ENCODE assay signal across 10 cellular contexts in the genomic region with DNA sequence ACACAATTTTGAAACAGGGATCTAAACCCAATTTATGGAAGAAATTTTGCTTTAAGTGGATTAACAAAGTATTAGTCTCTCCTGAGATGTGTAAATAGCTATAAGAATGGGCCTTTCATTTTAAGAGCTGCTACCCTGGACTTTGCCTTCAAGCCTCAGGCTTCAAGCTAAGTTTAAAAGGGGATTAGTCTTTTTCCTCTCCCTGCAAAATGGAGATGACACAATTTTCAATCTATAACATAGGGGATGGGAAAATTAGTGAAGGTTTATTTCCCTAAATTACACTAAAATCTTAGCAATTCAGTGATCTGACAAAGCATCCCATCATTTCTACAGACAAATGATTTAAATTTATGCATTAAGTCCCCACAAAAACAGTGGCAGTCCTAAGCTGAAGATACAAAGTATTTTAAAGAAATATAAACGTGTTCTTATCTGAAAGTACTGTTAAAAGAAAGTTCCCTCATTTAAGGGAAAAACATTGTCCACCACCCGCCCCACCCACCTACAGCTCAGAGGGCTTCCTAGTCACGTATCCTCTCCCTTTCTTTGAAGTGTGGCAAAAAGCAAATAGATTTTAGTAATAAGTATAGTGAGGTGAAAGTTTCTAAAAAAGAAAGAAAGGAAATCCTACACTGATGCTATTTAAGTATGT. TPM values are rescaled to one million over a fixed set of nuclear protein-coding genes. Genes with fewer than 3 reads are reported as not detected.
DNase-seq lines count a peak whose midpoint lies in the region; ATAC-seq and TF ChIP-seq lines count a peak whose summit lies in the region.
"Had no signal": no experiment of that assay in that cellular context is flagged by ENCODE, and none has a peak within 500 bp of the region (broad histone marks: within the 10 kb centered on the region; RNA-seq: fewer than 3 reads in every experiment).

No MANE protein-coding gene starts in this region.

- TF ChIP-seq POLR2A in gastroesophageal sphincter (IDR thresholded peaks at IDR 0.05) = no peak

- H3K36me3 ChIP-seq in CD8-positive, alpha-beta memory T cell (ENCODE audit: insufficient read depth, low read length) = no peaks in the 10 kb centered on the region
- H3K36me3 ChIP-seq in HUES48 (ENCODE audit: control insufficient read depth, insufficient read depth, low read length) (no peaks in the 10 kb centered on the region), gastroesophageal sphincter (no peaks in the 10 kb centered on the region)

- TF ChIP-seq CTCF in mesothelial cell of epicardium (IDR thresholded peaks at IDR 0.05; ENCODE audit: unreplicated experiment) (no peak), gastroesophageal sphincter (IDR thresholded peaks at IDR 0.05) (no peak)

- peak overlapping the region in 3 of 7 donors; percentile 9 to 77 (median 31) for H3K4me3 Mint-ChIP-seq in CD8-positive, alpha-beta memory T cell
- H3K4me3 Mint-ChIP-seq in dendritic cell treated with granulocyte-macrophage colony-stimulating factor and Interleukin-4, amounts not matched to agents 40 ng/mL and 50 ng/mL, for 4 days = peak overlapping the region; percentile 17
- H3K4me3 Mint-ChIP-seq in mesothelial cell of epicardium = no peak overlapping the region

- no peak overlapping the region for H3K9ac ChIP-seq in HUES48 (ENCODE audit: low read depth, low read length)
- H3K9ac ChIP-seq: KMS-11 had no signal

- no peaks in the 10 kb centered on the region for H3K9me3 ChIP-seq in CD8-positive, alpha-beta memory T cell (ENCODE audit: low read length)
- H3K9me3 ChIP-seq in HUES48 (ENCODE audit: control insufficient read depth, insufficient read depth, low read length) (no peaks in the 10 kb centered on the region), gastroesophageal sphincter (no peaks in the 10 kb centered on the region)

- peaks cover 5% of the 10 kb centered on the region for H3K4me1 ChIP-seq in CD8-positive, alpha-beta memory T cell (ENCODE audit: insufficient read depth, low read length)
- H3K4me1 ChIP-seq in HUES48 (ENCODE audit: control insufficient read depth, insufficient read depth, low read length) (peaks cover 15% of the 10 kb centered on the region), gastroesophageal sphincter (no peaks in the 10 kb centered on the region)

- no peak overlapping the region for H3K4me3 ChIP-seq in CD8-positive, alpha-beta memory T cell (ENCODE audit: low read length)
- H3K4me3 ChIP-seq in HUES48 (ENCODE audit: low read depth, low read length) = no peak overlapping the region
- no peak overlapping the region for H3K4me3 ChIP-seq in gastroesophageal sphincter

- no peaks in the 10 kb centered on the region for H3K9me3 Mint-ChIP-seq in CD8-positive, alpha-beta memory T cell
- no peaks in the 10 kb centered on the region for H3K9me3 Mint-ChIP-seq in dendritic cell treated with granulocyte-macrophage colony-stimulating factor and Interleukin-4, amounts not matched to agents 40 ng/mL and 50 ng/mL, for 4 days
- peaks cover 4% of the 10 kb centered on the region for H3K9me3 Mint-ChIP-seq in mesothelial cell of epicardium

- no peaks in the 10 kb centered on the region for H3K27me3 ChIP-seq in CD8-positive, alpha-beta memory T cell (ENCODE audit: insufficient read depth, low read length, poor library complexity, severe bottlenecking)
- no peaks in the 10 kb centered on the region for H3K27me3 ChIP-seq in HUES48 (ENCODE audit: control insufficient read depth, insufficient read depth, low read length)
- H3K27me3 ChIP-seq in gastroesophageal sphincter = no peaks in the 10 kb centered on the region

- no peak for TF ChIP-seq EP300 in gastroesophageal sphincter (IDR thresholded peaks at IDR 0.05)

- H3K27ac Mint-ChIP-seq in CD8-positive, alpha-beta memory T cell = peak overlapping the region in 5 of 8 donors; percentile 43 to 66 (median 57)
- peak overlapping the region; percentile 50 for H3K27ac Mint-ChIP-seq in dendritic cell treated with granulocyte-macrophage colony-stimulating factor and Interleukin-4, amounts not matched to agents 40 ng/mL and 50 ng/mL, for 4 days
- H3K27ac Mint-ChIP-seq in mesothelial cell of epicardium = no peak overlapping the region

- no peak for DNase-seq in CD8-positive, alpha-beta memory T cell
- no peak for DNase-seq in mesothelial cell of epicardium (ENCODE audit: low spot score in 2 of 2, unreplicated experiment in 2 of 2)
- DNase-seq in amniotic stem cell (lab: John Stamatoyannopoulos, UW) = no peak
- DNase-seq in EL = no peak
- DNase-seq: DMS79 had no signal

- H3K27ac ChIP-seq in CD8-positive, alpha-beta memory T cell (ENCODE audit: low read depth, low read length) = peak overlapping the region; percentile 40
- peak overlapping the region; percentile 12 for H3K27ac ChIP-seq in HUES48 (ENCODE audit: low read depth, low read length)
- no peak overlapping the region for H3K27ac ChIP-seq in gastroesophageal sphincter
- H3K27ac ChIP-seq: KMS-11 had no signal

- ATAC-seq in GM21447 (IDR thresholded peaks at IDR 0.05; ENCODE audit: unreplicated experiment) (peak; percentile 85), gastroesophageal sphincter (no peak)

- peaks cover 0 to 6% (median 0%) of the 10 kb centered on the region in 3 donors for H3K36me3 Mint-ChIP-seq in CD8-positive, alpha-beta memory T cell
- peaks cover 69% of the 10 kb centered on the region for H3K36me3 Mint-ChIP-seq in dendritic cell treated with granulocyte-macrophage colony-stimulating factor and Interleukin-4, amounts not matched to agents 40 ng/mL and 50 ng/mL, for 4 days (ENCODE audit: low read depth)
- peaks cover 2% of the 10 kb centered on the region for H3K36me3 Mint-ChIP-seq in mesothelial cell of epicardium

- H3K27me3 Mint-ChIP-seq in CD8-positive, alpha-beta memory T cell = no peaks in the 10 kb centered on the region
- no peaks in the 10 kb centered on the region for H3K27me3 Mint-ChIP-seq in dendritic cell treated with granulocyte-macrophage colony-stimulating factor and Interleukin-4, amounts not matched to agents 40 ng/mL and 50 ng/mL, for 4 days
- no peaks in the 10 kb centered on the region for H3K27me3 Mint-ChIP-seq in mesothelial cell of epicardium (ENCODE audit: low read depth)

- WGBS in gastroesophageal sphincter (ENCODE audit: low coverage in 1 of 2), 2 donors = 47 to 64% methylated on average over 2 to 3 of the region's 3 CpGs

- POLR2A ChIA-PET in CD8-positive, alpha-beta memory T cell (lab: Charles Lee) = no interaction called here

- peaks cover 46 to 67% (median 52%) of the 10 kb centered on the region in 3 donors for H3K4me1 Mint-ChIP-seq in CD8-positive, alpha-beta memory T cell
- H3K4me1 Mint-ChIP-seq in dendritic cell treated with granulocyte-macrophage colony-stimulating factor and Interleukin-4, amounts not matched to agents 40 ng/mL and 50 ng/mL, for 4 days (ENCODE audit: low read depth) = peaks cover 70% of the 10 kb centered on the region
- H3K4me1 Mint-ChIP-seq in mesothelial cell of epicardium = peaks cover 11% of the 10 kb centered on the region

- intact Hi-C loops in dendritic cell treated with granulocyte-macrophage colony-stimulating factor and Interleukin-4, amounts not matched to agents 40 ng/mL and 50 ng/mL, for 4 days (cut with micrococcal nuclease) = no loop called here

- CTCF ChIA-PET in CD8-positive, alpha-beta memory T cell (lab: Charles Lee) = interaction anchor here (1.0 kb wide), 1 partner anchor 18 kb away, joined by 3 read pairs; no protein-coding TSS in a partner anchor

RNA-seq across cellular contexts. Expression of a gene that starts 14.5 kb away (rescaled TPM):
- 1 to 10 TPM; 6.5 to 7.2 TPM for total RNA-seq in CD8-positive, alpha-beta memory T cell
- 5.8 TPM for polyA plus RNA-seq in CD8-positive, alpha-beta memory T cell
- total RNA-seq in mesothelial cell of epicardium (8.1 to 10.5 TPM (median 10.2 TPM) in 3 replicates), gastroesophageal sphincter (10 to 100 TPM in 2 of 4 donors, 1 to 10 TPM in 2; 2.8 to 15.0 (median 9.4) TPM)

Comparison
In these comparisons a context has a peak if more than half of its experiments do, and no peak if none do; other contexts are left out.
1. H3K27ac ChIP-seq: peak in CD8-positive, alpha-beta memory T cell (single experiment) and HUES48 (single experiment); none in gastroesophageal sphincter (0 of 4).